Comparison of ENCODE assay signal across 18 cellular contexts in the genomic region with DNA sequence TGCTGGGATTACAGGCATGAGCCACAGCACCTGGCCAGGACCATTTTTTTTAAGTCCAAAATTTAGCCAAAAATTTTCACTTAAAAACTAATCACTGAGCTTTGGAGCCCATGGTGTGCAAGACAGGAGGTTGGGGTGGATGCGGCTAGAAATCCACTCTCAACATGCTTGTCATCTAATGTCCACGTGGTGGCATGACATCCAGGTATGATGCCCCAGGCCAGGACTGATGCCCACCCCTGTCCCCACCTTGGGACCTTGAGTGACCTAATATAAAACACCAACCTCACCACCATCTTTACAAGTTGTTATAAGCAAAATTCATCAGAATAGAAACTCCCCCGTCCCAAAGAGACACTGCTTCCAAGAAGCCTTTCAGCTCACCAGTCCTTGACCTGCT. TPM values are rescaled to one million over a fixed set of nuclear protein-coding genes. Genes with fewer than 3 reads are reported as not detected.
DNase-seq lines count a peak whose midpoint lies in the region; ATAC-seq and TF ChIP-seq lines count a peak whose summit lies in the region.
"Had no signal": no experiment of that assay in that cellular context is flagged by ENCODE, and none has a peak within 500 bp of the region (broad histone marks: within the 10 kb centered on the region; RNA-seq: fewer than 3 reads in every experiment).

No MANE protein-coding gene starts in this region.

- no peaks in the 10 kb centered on the region for H3K9me2 ChIP-seq in MM.1S (replicated peaks; ENCODE audit: insufficient read depth, low read length)
- H3K9me2 ChIP-seq: SK-N-SH had no signal

- no peak for TF ChIP-seq EP300 in gastroesophageal sphincter (IDR thresholded peaks at IDR 0.05)

- DNase-seq in GM10266 (ENCODE audit: extremely low spot score) (no peak), MM.1S (no peak), neural crest cell (ENCODE audit: low read depth, low spot score) (no peak), thyroid gland (no peak), NCI-H2196 treated with DMSO at 0.1 percent for 48 hours (lab: John Stamatoyannopoulos, UW; ENCODE audit: unreplicated experiment) (no peak)
- no peak for DNase-seq in activated T-helper 2 cell treated with anti-CD3 and anti-CD28 coated beads, Interferon-gamma antibody, Interleukin-2, Interleukin-4, amounts not matched to agents 10 μg/mL and 5 μg/mL and 100 μg/mL, durations not matched to agents 14 hours and 24 hours and 36 hours (ENCODE audit: low spot score)
- DNase-seq in stimulated activated CD8-positive, alpha-beta memory T cell treated with anti-CD3 and anti-CD28 coated beads, Interleukin-4, amount 100 ng/mL, for 48 hours: no peak
- DNase-seq: CD8-positive, alpha-beta T cell; GOT3; Karpas-422; NCI-H187 treated with DMSO at 0.1 percent for 48 hours; NCI-H446 treated with DMSO at 0.1 percent for 48 hours; NCI-H774; SHP77; SK-N-SH; T-cell had no signal

- H3F3A ChIP-seq in MM.1S (ENCODE audit: insufficient read depth, low read length): no peaks in the 10 kb centered on the region

- 72 to 82% methylated on average over 3 of the region's 3 CpGs for WGBS in thyroid gland, 2 donors
- 50 to 77% methylated on average over 2 of the region's 3 CpGs for WGBS in gastroesophageal sphincter (ENCODE audit: low coverage in 1 of 2), 2 donors

- H4K20me1 ChIP-seq in MM.1S (ENCODE audit: insufficient read depth, low read length): no peaks in the 10 kb centered on the region
- H4K20me1 ChIP-seq: BLaER1 had no signal

- intact Hi-C loops in activated T-helper 2 cell treated with anti-CD3 and anti-CD28 coated beads, Interferon-gamma antibody, Interleukin-2, Interleukin-4, amounts not matched to agents 10 μg/mL and 5 μg/mL and 100 μg/mL, durations not matched to agents 14 hours and 24 hours and 36 hours (cut with micrococcal nuclease): no loop called here
- intact Hi-C loops in thyroid gland (cut with DNase I): no loop called here

- H3K4me1 ChIP-seq in MM.1S (ENCODE audit: low read length) (no peaks in the 10 kb centered on the region), thyroid gland (no peaks in the 10 kb centered on the region), gastroesophageal sphincter (peaks cover 0 to 7% (median 0%) of the 10 kb centered on the region in 3 donors)
- H3K4me1 ChIP-seq: BLaER1 had no signal

- H3K4me3 Mint-ChIP-seq in activated T-helper 2 cell treated with anti-CD3 and anti-CD28 coated beads, Interferon-gamma antibody, Interleukin-2, Interleukin-4, amounts not matched to agents 10 μg/mL and 5 μg/mL and 100 μg/mL, durations not matched to agents 14 hours and 24 hours and 36 hours (ENCODE audit: low read depth): no peak overlapping the region
- H3K4me3 Mint-ChIP-seq in neural crest cell: no peak overlapping the region
- H3K4me3 Mint-ChIP-seq: CD8-positive, alpha-beta T cell; T-cell had no signal

- H3K36me3 ChIP-seq in MM.1S (replicated peaks; ENCODE audit: insufficient read depth, low read length) (no peaks in the 10 kb centered on the region), thyroid gland (no peaks in the 10 kb centered on the region), gastroesophageal sphincter (no peaks in the 10 kb centered on the region)
- H3K36me3 ChIP-seq: BLaER1 had no signal

- no peak overlapping the region for H3K9ac ChIP-seq in MM.1S (ENCODE audit: low read length)
- H3K9ac ChIP-seq: BLaER1, SK-N-SH had no signal

- TF ChIP-seq POLR2A in thyroid gland (IDR thresholded peaks at IDR 0.05): no peak
- no peak for TF ChIP-seq POLR2A in gastroesophageal sphincter (IDR thresholded peaks at IDR 0.05)

- no peaks in the 10 kb centered on the region for H3K27me3 ChIP-seq in MM.1S (replicated peaks; ENCODE audit: insufficient read depth, low read length)
- H3K27me3 ChIP-seq in thyroid gland: no peaks in the 10 kb centered on the region
- H3K27me3 ChIP-seq in gastroesophageal sphincter: peaks cover 16% of the 10 kb centered on the region
- H3K27me3 ChIP-seq: BLaER1 had no signal

- H3K27ac ChIP-seq in MM.1S (ENCODE audit: low read length) (no peak overlapping the region), thyroid gland (no peak overlapping the region), gastroesophageal sphincter (no peak overlapping the region)
- H3K27ac ChIP-seq: BLaER1 had no signal

- no peaks in the 10 kb centered on the region for H3K9me3 Mint-ChIP-seq in activated T-helper 2 cell treated with anti-CD3 and anti-CD28 coated beads, Interferon-gamma antibody, Interleukin-2, Interleukin-4, amounts not matched to agents 10 μg/mL and 5 μg/mL and 100 μg/mL, durations not matched to agents 14 hours and 24 hours and 36 hours
- no peaks in the 10 kb centered on the region for H3K9me3 Mint-ChIP-seq in neural crest cell
- H3K9me3 Mint-ChIP-seq: CD8-positive, alpha-beta T cell; T-cell had no signal

- no peaks in the 10 kb centered on the region for H3K79me2 ChIP-seq in MM.1S (ENCODE audit: low read length)

- H3K4me3 ChIP-seq in MM.1S (ENCODE audit: low read length) (no peak overlapping the region), thyroid gland (replicated peaks in 1 of 3) (no peak overlapping the region), gastroesophageal sphincter (no peak overlapping the region)
- H3K4me3 ChIP-seq: BLaER1 had no signal

- H3K4me2 ChIP-seq in MM.1S (ENCODE audit: low read depth, low read length): no peak overlapping the region
- H3K4me2 ChIP-seq: BLaER1, SK-N-SH had no signal

- H3K27ac Mint-ChIP-seq in activated T-helper 2 cell treated with anti-CD3 and anti-CD28 coated beads, Interferon-gamma antibody, Interleukin-2, Interleukin-4, amounts not matched to agents 10 μg/mL and 5 μg/mL and 100 μg/mL, durations not matched to agents 14 hours and 24 hours and 36 hours: peak overlapping the region; percentile 12
- H3K27ac Mint-ChIP-seq in neural crest cell (ENCODE audit: unreplicated experiment): no peak overlapping the region
- H3K27ac Mint-ChIP-seq: CD8-positive, alpha-beta T cell had no signal

- no peak for ATAC-seq in gastroesophageal sphincter
- ATAC-seq: CD8-positive, alpha-beta T cell; T-cell had no signal

- H2AFZ ChIP-seq in MM.1S (ENCODE audit: low read length): no peak overlapping the region

- peaks cover 2% of the 10 kb centered on the region for H3K27me3 Mint-ChIP-seq in activated T-helper 2 cell treated with anti-CD3 and anti-CD28 coated beads, Interferon-gamma antibody, Interleukin-2, Interleukin-4, amounts not matched to agents 10 μg/mL and 5 μg/mL and 100 μg/mL, durations not matched to agents 14 hours and 24 hours and 36 hours (ENCODE audit: low read depth)
- H3K27me3 Mint-ChIP-seq in neural crest cell (ENCODE audit: low read depth): peaks cover 12% of the 10 kb centered on the region

- H3K4me1 Mint-ChIP-seq in activated T-helper 2 cell treated with anti-CD3 and anti-CD28 coated beads, Interferon-gamma antibody, Interleukin-2, Interleukin-4, amounts not matched to agents 10 μg/mL and 5 μg/mL and 100 μg/mL, durations not matched to agents 14 hours and 24 hours and 36 hours (ENCODE audit: low read depth): peaks cover 14% of the 10 kb centered on the region
- H3K4me1 Mint-ChIP-seq in neural crest cell: no peaks in the 10 kb centered on the region
- H3K4me1 Mint-ChIP-seq: T-cell had no signal

- TF ChIP-seq CTCF in GM10266 (IDR thresholded peaks at IDR 0.05; ENCODE audit: control insufficient read depth, insufficient read depth, low read depth, missing control alignments) (peak; percentile 14), MM.1S (IDR thresholded peaks at IDR 0.05; ENCODE audit: low read length) (peak; percentile 17), neural crest cell (conservative IDR thresholded peaks at IDR 0.05) (peak; percentile 12), thyroid gland (IDR thresholded peaks at IDR 0.05) (no peak), gastroesophageal sphincter (IDR thresholded peaks at IDR 0.05) (no peak)

- no peaks in the 10 kb centered on the region for H3K36me3 Mint-ChIP-seq in activated T-helper 2 cell treated with anti-CD3 and anti-CD28 coated beads, Interferon-gamma antibody, Interleukin-2, Interleukin-4, amounts not matched to agents 10 μg/mL and 5 μg/mL and 100 μg/mL, durations not matched to agents 14 hours and 24 hours and 36 hours (ENCODE audit: low read depth)
- no peaks in the 10 kb centered on the region for H3K36me3 Mint-ChIP-seq in neural crest cell (ENCODE audit: low read depth)
- H3K36me3 Mint-ChIP-seq: CD8-positive, alpha-beta T cell; T-cell had no signal

- H3K9me3 ChIP-seq in MM.1S (replicated peaks; ENCODE audit: insufficient read depth, low read length) (no peaks in the 10 kb centered on the region), thyroid gland (no peaks in the 10 kb centered on the region), gastroesophageal sphincter (no peaks in the 10 kb centered on the region)
- H3K9me3 ChIP-seq: BLaER1, SK-N-SH had no signal

RNA-seq across cellular contexts. Expression of gene IMPDH1, which starts 20.4 kb away (rescaled TPM):
- total RNA-seq in activated T-helper 2 cell treated with anti-CD3 and anti-CD28 coated beads, Interferon-gamma antibody, Interleukin-2, Interleukin-4, amounts not matched to agents 10 μg/mL and 5 μg/mL and 100 μg/mL, durations not matched to agents 14 hours and 24 hours and 36 hours: 108 and 112 TPM in 2 replicates
- 56.7 and 65.2 TPM in 2 replicates for total RNA-seq in neural crest cell
- 10 to 100 TPM; 12.3 to 37.9 (median 22.9) TPM for total RNA-seq in thyroid gland
- total RNA-seq in gastroesophageal sphincter: 10 to 100 TPM; 36.9 to 87.1 (median 43.3) TPM

RNA-seq across cellular contexts. Expression of gene HILPDA, which starts 25.5 kb away (rescaled TPM):
- total RNA-seq in activated T-helper 2 cell treated with anti-CD3 and anti-CD28 coated beads, Interferon-gamma antibody, Interleukin-2, Interleukin-4, amounts not matched to agents 10 μg/mL and 5 μg/mL and 100 μg/mL, durations not matched to agents 14 hours and 24 hours and 36 hours: 406 and 416 TPM in 2 replicates
- total RNA-seq in neural crest cell (46.7 and 51.9 TPM in 2 replicates), thyroid gland (10 to 100 TPM in 2 of 4 donors, 1 to 10 TPM in 2; 5.4 to 21.2 (median 11.3) TPM), gastroesophageal sphincter (10 to 100 TPM in 1 of 4 donors, 1 to 10 TPM in 3; 2.8 to 19.0 (median 6.6) TPM)

RNA-seq across cellular contexts. Expression of gene METTL2B, which starts 46.3 kb away (rescaled TPM):
- 46.9 and 52.4 TPM in 2 replicates for total RNA-seq in activated T-helper 2 cell treated with anti-CD3 and anti-CD28 coated beads, Interferon-gamma antibody, Interleukin-2, Interleukin-4, amounts not matched to agents 10 μg/mL and 5 μg/mL and 100 μg/mL, durations not matched to agents 14 hours and 24 hours and 36 hours
- total RNA-seq in neural crest cell (50.5 and 51.5 TPM in 2 replicates), thyroid gland (10 to 100 TPM; 29.2 to 39.0 (median 32.0) TPM), gastroesophageal sphincter (10 to 100 TPM; 20.4 to 29.8 (median 27.1) TPM)

Comparison
In these comparisons a context has a peak if more than half of its experiments do, and no peak if none do; other contexts are left out.
1. CTCF ChIP-seq: peak in GM10266 (single experiment), MM.1S (single experiment) and neural crest cell (single experiment); none in thyroid gland (0 of 6) and gastroesophageal sphincter (0 of 4).